Comparison of ENCODE assay signal across 11 cellular contexts in genomic region chr10:44293306-44293778, GRCh38.
DNase-seq lines count a peak whose midpoint lies in the region; ATAC-seq and TF ChIP-seq lines count a peak whose summit lies in the region.
"Had no signal": no experiment of that assay in that cellular context is flagged by ENCODE, and none has a peak within 500 bp of the region (broad histone marks: within the 10 kb centered on the region; RNA-seq: fewer than 3 reads in every experiment).

No MANE protein-coding gene starts in this region.

- no peak for TF ChIP-seq RAD21 in liver (IDR thresholded peaks at IDR 0.05)

- H3K4me1 ChIP-seq in liver (ENCODE audit: control insufficient read depth in 4 of 4, insufficient read depth in 4 of 4, low read length in 3 of 4) (peaks cover 0 to 1% (median 0%) of the 10 kb centered on the region in 4 donors), PC-3 (ENCODE audit: insufficient read depth, low read length) (no peaks in the 10 kb centered on the region)

- no TSS peak for BruUV-seq in PC-3 (replicated peaks; lab: Mats Ljungman, UMichigan)

- H3F3A ChIP-seq in PC-3 (ENCODE audit: low read length, unreplicated experiment) = no peaks in the 10 kb centered on the region

- peak overlapping the region in 1 of 2 donors; percentile 49 for H3K9ac ChIP-seq in liver (ENCODE audit: low read depth in 1 of 2, low read length in 2 of 2)
- no peak overlapping the region for H3K9ac ChIP-seq in PC-3 (ENCODE audit: low read length)

- H3K79me2 ChIP-seq in PC-3 (ENCODE audit: low read length) = no peaks in the 10 kb centered on the region

- H3K27ac ChIP-seq in liver (ENCODE audit: low read depth in 1 of 2, low read length in 2 of 2) (peak overlapping the region; percentile 60 to 63), substantia nigra (ENCODE audit: low read depth, low read length, poor library complexity, severe bottlenecking) (peak overlapping the region; percentile 70), PC-3 (ENCODE audit: low read length) (no peak overlapping the region)
- H3K27ac ChIP-seq: SK-N-MC had no signal

- POLR2A ChIA-PET in PC-3 (lab: Charles Lee; ENCODE audit: unreplicated experiment) = no interaction called here

- H3K4me3 ChIP-seq in epithelial cell of proximal tubule (ENCODE audit: low read depth, low read length) = peak overlapping the region; percentile 36
- no peak overlapping the region for H3K4me3 ChIP-seq in liver (ENCODE audit: low read depth in 1 of 3, low read length in 3 of 3)
- H3K4me3 ChIP-seq in PC-3 (ENCODE audit: low read length) = no peak overlapping the region
- H3K4me3 ChIP-seq: SK-N-MC had no signal

- no peaks in the 10 kb centered on the region for H3K9me2 ChIP-seq in PC-3 (replicated peaks; ENCODE audit: low read length)

- H3K27me3 ChIP-seq in liver (ENCODE audit: control insufficient read depth in 4 of 4, insufficient read depth in 4 of 4, low read length in 3 of 4) (peaks cover 0 to 3% (median 0%) of the 10 kb centered on the region in 4 donors), PC-3 (ENCODE audit: low read length) (peaks cover 13% of the 10 kb centered on the region)

- intact Hi-C loops in PC-3 (cut with micrococcal nuclease) = no loop called here

- TF ChIP-seq CTCF in epithelial cell of proximal tubule (conservative IDR thresholded peaks at IDR 0.05; ENCODE audit: low read depth, low read length) = no peak
- no peak for TF ChIP-seq CTCF in liver (IDR thresholded peaks at IDR 0.05; ENCODE audit: low read depth, low read length, missing input control)
- TF ChIP-seq CTCF in PC-3 (conservative IDR thresholded peaks at IDR 0.05; ENCODE audit: low read depth, low read length) = no peak

- H3K9me3 ChIP-seq in liver (ENCODE audit: control insufficient read depth in 4 of 4, low read length in 3 of 4) = no peaks in the 10 kb centered on the region
- no peaks in the 10 kb centered on the region for H3K9me3 ChIP-seq in PC-3 (ENCODE audit: low read length)

- DNase-seq in epithelial cell of proximal tubule (ENCODE audit: low read depth) (no peak), substantia nigra (lab: John Stamatoyannopoulos, UW) (no peak), ecto neural progenitor cell (ENCODE audit: low spot score) (no peak), PC-3 (no peak), foreskin melanocyte (no peak), cerebellum (ENCODE audit: low spot score) (no peak)
- DNase-seq: NCI-H774; stimulated activated naive CD4-positive, alpha-beta T cell treated with Interleukin-2 at 50 U/mL for 16 hours had no signal

- H3K4me2 ChIP-seq in PC-3 (ENCODE audit: low read length) = no peak overlapping the region

- no peaks in the 10 kb centered on the region for H4K20me1 ChIP-seq in PC-3 (ENCODE audit: low read length)

- WGBS in liver = 36% methylated on average over 26 of the region's 26 CpGs

- ATAC-seq in HG02885 (IDR thresholded peaks at IDR 0.05; ENCODE audit: poor library complexity, unreplicated experiment) = peak; percentile 63
- ATAC-seq in PC-3 = no peak

- H3K36me3 ChIP-seq in liver (ENCODE audit: control insufficient read depth in 4 of 4, insufficient read depth in 3 of 4, low read depth in 1 of 4, low read length in 3 of 4) = no peaks in the 10 kb centered on the region
- H3K36me3 ChIP-seq in PC-3 (ENCODE audit: low read depth, low read length) = no peaks in the 10 kb centered on the region

- CTCF ChIA-PET in PC-3 (lab: Charles Lee) = no interaction called here

- H2AFZ ChIP-seq in PC-3 (ENCODE audit: low read length) = no peak overlapping the region

TF ChIP-seq in liver, 16 proteins besides CTCF, POLR2A, EP300 and RAD21:
- TF ChIP-seq EGR1 (IDR thresholded peaks at IDR 0.05; ENCODE audit: low read depth in 2 of 2) = no peak
- TF ChIP-seq NR2F2 (IDR thresholded peaks at IDR 0.05) = no peak
- no peak for TF ChIP-seq MAX (IDR thresholded peaks at IDR 0.05)
- no peak for TF ChIP-seq GABPA (IDR thresholded peaks at IDR 0.05 in 1 of 2, conservative IDR thresholded peaks at IDR 0.05 in 1 of 2)
- TF ChIP-seq, protein P1, sequence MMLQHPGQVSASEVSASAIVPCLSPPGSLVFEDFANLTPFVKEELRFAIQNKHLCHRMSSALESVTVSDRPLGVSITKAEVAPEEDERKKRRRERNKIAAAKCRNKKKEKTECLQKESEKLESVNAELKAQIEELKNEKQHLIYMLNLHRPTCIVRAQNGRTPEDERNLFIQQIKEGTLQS (IDR thresholded peaks at IDR 0.05) = no peak
- TF ChIP-seq RXRA (IDR thresholded peaks at IDR 0.05) = no peak
- TF ChIP-seq HNF4G (IDR thresholded peaks at IDR 0.05) = no peak
- TF ChIP-seq FOXA2 (IDR thresholded peaks at IDR 0.05) = no peak
- no peak for TF ChIP-seq ZBTB33 (IDR thresholded peaks at IDR 0.05)
- no peak for TF ChIP-seq YY1 (IDR thresholded peaks at IDR 0.05)
- TF ChIP-seq SP1 (IDR thresholded peaks at IDR 0.05) = no peak
- TF ChIP-seq FOXA1 (IDR thresholded peaks at IDR 0.05) = no peak
- TF ChIP-seq HNF4A (conservative IDR thresholded peaks at IDR 0.05) = no peak
- no peak for TF ChIP-seq JUND (IDR thresholded peaks at IDR 0.05)
- TF ChIP-seq TAF1 (conservative IDR thresholded peaks at IDR 0.05) = no peak
